23 cellular contexts compared by ENCODE assay signal in genomic region chr12:112909693-112910092, GRCh38. TPM values are rescaled to one million over a fixed set of nuclear protein-coding genes. Genes with fewer than 3 reads are reported as not detected.
A peak's percentile ranks its signal among the peaks of the same experiment; 100 is the strongest.
DNase-seq lines count a peak whose midpoint lies in the region; ATAC-seq and TF ChIP-seq lines count a peak whose summit lies in the region.
"Had no signal": no experiment of that assay in that cellular context is flagged by ENCODE, and none has a peak within 500 bp of the region (broad histone marks: within the 10 kb centered on the region; RNA-seq: fewer than 3 reads in every experiment).

No MANE protein-coding gene starts in this region.

- H3K79me2 ChIP-seq in ACC112 (ENCODE audit: control insufficient read depth, insufficient read depth, low read length, unreplicated experiment) (peaks cover 66% of the 10 kb centered on the region), OCI-LY7 (ENCODE audit: insufficient read depth, low read depth, low read length) (peaks cover 21% of the 10 kb centered on the region; the same call in 1 of the 2 replicates)

- DNase-seq in activated CD4-positive, alpha-beta T cell treated with anti-CD3 and anti-CD28 coated beads, Interleukin-2, amount 10 ng/mL, durations not matched to agents 24 days and 14 days = no peak
- no peak for DNase-seq in activated CD4-positive, alpha-beta T cell treated with anti-CD3 and anti-CD28 coated beads for 48 hours
- DNase-seq in OCI-LY7 (ENCODE audit: low spot score) (no peak), cerebellum (ENCODE audit: low spot score) (no peak)
- DNase-seq: activated T-cell treated with anti-CD3 and anti-CD28 coated beads, Interleukin-2, amount 50 U/mL, for 1 hour; colonic mucosa; IMR-90; MG63; NCI-H1417; NCI-H2107; NCI-H446 treated with DMSO at 0.1 percent for 48 hours; SIG-M5; stimulated activated CD4-positive, alpha-beta T cell treated with anti-CD3 and anti-CD28 coated beads, Interleukin-4, amount 100 ng/mL, for 24 hours; transverse colon had no signal

- H3K9me3 ChIP-seq in OCI-LY7 (ENCODE audit: low read length) = peaks cover 21% of the 10 kb centered on the region
- H3K9me3 ChIP-seq: colonic mucosa had no signal

- H3K27ac Mint-ChIP-seq in activated CD4-positive, alpha-beta T cell treated with anti-CD3 and anti-CD28 coated beads, Interleukin-2, amount 10 ng/mL, durations not matched to agents 24 days and 14 days = peak overlapping the region; percentile 97
- H3K27ac Mint-ChIP-seq in dendritic cell treated with granulocyte-macrophage colony-stimulating factor and Interleukin-4, amounts not matched to agents 40 ng/mL and 50 ng/mL, for 4 days = peak overlapping the region; percentile 18
- H3K27ac Mint-ChIP-seq: brain had no signal

- H3K27ac ChIP-seq in ACC112 (ENCODE audit: low read depth, low read length) = no peak overlapping the region
- no peak overlapping the region for H3K27ac ChIP-seq in OCI-LY7 (ENCODE audit: low read depth, low read length, poor library complexity, severe bottlenecking)
- H3K27ac ChIP-seq: colonic mucosa, HL-60, transverse colon had no signal

- H3K4me1 ChIP-seq in ACC112 (ENCODE audit: control insufficient read depth, insufficient read depth, low read length, unreplicated experiment) (peaks cover 31% of the 10 kb centered on the region), OCI-LY7 (ENCODE audit: insufficient read depth, low read length, poor library complexity, severe bottlenecking) (peaks cover 38% of the 10 kb centered on the region)

- TF ChIP-seq CTCF in OCI-LY7 (conservative IDR thresholded peaks at IDR 0.05; ENCODE audit: low read length) = no peak

- H3K4me1 Mint-ChIP-seq in activated CD4-positive, alpha-beta T cell treated with anti-CD3 and anti-CD28 coated beads, Interleukin-2, amount 10 ng/mL, durations not matched to agents 24 days and 14 days = peaks cover 68% of the 10 kb centered on the region
- H3K4me1 Mint-ChIP-seq in dendritic cell treated with granulocyte-macrophage colony-stimulating factor and Interleukin-4, amounts not matched to agents 40 ng/mL and 50 ng/mL, for 4 days (ENCODE audit: low read depth) = peaks cover 69% of the 10 kb centered on the region

- no peak for ATAC-seq in GM21381 (IDR thresholded peaks at IDR 0.05; ENCODE audit: unreplicated experiment)
- no peak for ATAC-seq in HG02884 (IDR thresholded peaks at IDR 0.05; ENCODE audit: unreplicated experiment)
- ATAC-seq: Panc1 had no signal

- H2AFZ ChIP-seq in ACC112 (ENCODE audit: low read length, unreplicated experiment) = no peak overlapping the region
- H2AFZ ChIP-seq in OCI-LY7 (ENCODE audit: low read length) = no peak overlapping the region

- BruUV-seq in OCI-LY7 (replicated peaks; lab: Mats Ljungman, UMichigan) = no TSS peak

- H3K27me3 Mint-ChIP-seq in activated CD4-positive, alpha-beta T cell treated with anti-CD3 and anti-CD28 coated beads, Interleukin-2, amount 10 ng/mL, durations not matched to agents 24 days and 14 days = no peaks in the 10 kb centered on the region
- no peaks in the 10 kb centered on the region for H3K27me3 Mint-ChIP-seq in dendritic cell treated with granulocyte-macrophage colony-stimulating factor and Interleukin-4, amounts not matched to agents 40 ng/mL and 50 ng/mL, for 4 days

- H3K4me2 ChIP-seq in OCI-LY7 (ENCODE audit: low read length) = peak overlapping the region; percentile 85
- H3K4me2 ChIP-seq: smooth muscle cell had no signal

- POLR2A ChIA-PET in OCI-LY7 (lab: Charles Lee) = no interaction called here

- H3K27me3 ChIP-seq in ACC112 (ENCODE audit: insufficient read depth, low read length) = no peaks in the 10 kb centered on the region
- H3K27me3 ChIP-seq: colonic mucosa, MG63, transverse colon had no signal

- CTCF ChIA-PET in OCI-LY7 (lab: Charles Lee; ENCODE audit: unreplicated experiment) = no interaction called here

- peaks cover 64% of the 10 kb centered on the region for H3K36me3 ChIP-seq in ACC112 (ENCODE audit: insufficient read depth, low read length)
- peaks cover 47% of the 10 kb centered on the region for H3K36me3 ChIP-seq in OCI-LY7 (ENCODE audit: insufficient read depth, low read length)
- H3K36me3 ChIP-seq: colonic mucosa, MG63 had no signal

- H3K4me3 ChIP-seq in ACC112 (ENCODE audit: low read depth, low read length) (peak overlapping the region; percentile 93), OCI-LY7 (ENCODE audit: low read depth, low read length, poor library complexity, severe bottlenecking) (peak overlapping the region; percentile 71)
- H3K4me3 ChIP-seq: colonic mucosa, lung, MG63, smooth muscle cell had no signal

- H3K4me3 Mint-ChIP-seq in activated CD4-positive, alpha-beta T cell treated with anti-CD3 and anti-CD28 coated beads, Interleukin-2, amount 10 ng/mL, durations not matched to agents 24 days and 14 days = peak overlapping the region; percentile 100
- H3K4me3 Mint-ChIP-seq in dendritic cell treated with granulocyte-macrophage colony-stimulating factor and Interleukin-4, amounts not matched to agents 40 ng/mL and 50 ng/mL, for 4 days = peak overlapping the region; percentile 30
- H3K4me3 Mint-ChIP-seq: brain had no signal

- intact Hi-C loops in activated CD4-positive, alpha-beta T cell treated with anti-CD3 and anti-CD28 coated beads, Interleukin-2, amount 10 ng/mL, durations not matched to agents 24 days and 14 days (cut with micrococcal nuclease) = loop anchor here (10.0 kb wide), 1 partner anchor 245 kb away; no protein-coding TSS in a partner anchor
- intact Hi-C loops in OCI-LY7 (cut with micrococcal nuclease; ENCODE audit: unreplicated experiment) = loop anchor here (10.0 kb wide), 1 partner anchor 215 kb away; no protein-coding TSS in a partner anchor
- intact Hi-C loops in dendritic cell treated with granulocyte-macrophage colony-stimulating factor and Interleukin-4, amounts not matched to agents 40 ng/mL and 50 ng/mL, for 4 days (cut with micrococcal nuclease) = loop anchor here (5.0 kb wide), 1 partner anchor 233 kb away; no protein-coding TSS in a partner anchor

- peaks cover 60% of the 10 kb centered on the region for H3K36me3 Mint-ChIP-seq in activated CD4-positive, alpha-beta T cell treated with anti-CD3 and anti-CD28 coated beads, Interleukin-2, amount 10 ng/mL, durations not matched to agents 24 days and 14 days (ENCODE audit: low read depth)
- peaks cover 66% of the 10 kb centered on the region for H3K36me3 Mint-ChIP-seq in dendritic cell treated with granulocyte-macrophage colony-stimulating factor and Interleukin-4, amounts not matched to agents 40 ng/mL and 50 ng/mL, for 4 days (ENCODE audit: low read depth)
- H3K36me3 Mint-ChIP-seq: brain had no signal

- no peaks in the 10 kb centered on the region for H3K9me2 ChIP-seq in OCI-LY7 (ENCODE audit: insufficient read depth, low read length)

- no peaks in the 10 kb centered on the region for H4K20me1 ChIP-seq in OCI-LY7 (ENCODE audit: insufficient read depth, low read length)

- H3K9me3 Mint-ChIP-seq in activated CD4-positive, alpha-beta T cell treated with anti-CD3 and anti-CD28 coated beads, Interleukin-2, amount 10 ng/mL, durations not matched to agents 24 days and 14 days = peaks cover 18% of the 10 kb centered on the region
- peaks cover 29% of the 10 kb centered on the region for H3K9me3 Mint-ChIP-seq in dendritic cell treated with granulocyte-macrophage colony-stimulating factor and Interleukin-4, amounts not matched to agents 40 ng/mL and 50 ng/mL, for 4 days

RNA-seq across cellular contexts. Expression of gene OAS1, which starts 2.9 kb away (rescaled TPM):
- total RNA-seq in activated CD4-positive, alpha-beta T cell treated with anti-CD3 and anti-CD28 coated beads, Interleukin-2, amount 10 ng/mL, durations not matched to agents 24 days and 14 days = 24.5 and 28.0 TPM in 2 replicates
- total RNA-seq in OCI-LY7 (2014; rRNA removed; shearing (Covaris generic)) = 40.3 and 49.6 TPM in 2 replicates
- total RNA-seq in OCI-LY7 (2022) (53.7 and 56.3 TPM in 2 replicates), cerebellum (2.6 TPM)
- total RNA-seq: IMR-90, smooth muscle cell had no signal

RNA-seq across cellular contexts. Expression of gene OAS3, which starts 28.6 kb away (rescaled TPM):
- 47.5 and 48.9 TPM in 2 replicates for total RNA-seq in activated CD4-positive, alpha-beta T cell treated with anti-CD3 and anti-CD28 coated beads, Interleukin-2, amount 10 ng/mL, durations not matched to agents 24 days and 14 days
- 0.79 and 4.7 TPM in 2 replicates for total RNA-seq in OCI-LY7 (2014; rRNA removed; shearing (Covaris generic))
- total RNA-seq in OCI-LY7 (2022) (5.4 and 9.2 TPM in 2 replicates), cerebellum (5.4 TPM)
